ENCODE assay signal across 8 cellular contexts in genomic region chr17:68456529-68457167, GRCh38. TPM values are rescaled to one million over a fixed set of nuclear protein-coding genes. Genes with fewer than 3 reads are reported as not detected.
DNase-seq lines count a peak whose midpoint lies in the region; ATAC-seq and TF ChIP-seq lines count a peak whose summit lies in the region.

No MANE protein-coding gene starts in this region.

- intact Hi-C loops in Calu3 (cut with micrococcal nuclease; ENCODE audit: unreplicated experiment) (loop anchor here (2.0 kb wide), 1 partner anchor 20 kb away; no protein-coding TSS in a partner anchor), aorta (cut with DNase I) (loop anchor here in 1 of 2 donors (5.0 kb wide), 1 partner anchor 209 kb away; the partner anchor contains the start of gene AMZ2)

- peak overlapping the region; percentile 78 for H3K27ac Mint-ChIP-seq in Calu3 (ENCODE audit: unreplicated experiment)

- H3K27ac ChIP-seq in WERI-Rb-1 (no peak overlapping the region), muscle layer of duodenum (ENCODE audit: low read length) (peak overlapping the region; percentile 81), aorta (ENCODE audit: low read depth in 1 of 2, low read length in 2 of 2) (peak overlapping the region; percentile 50 to 61)

- H3K9me3 ChIP-seq in WERI-Rb-1 (ENCODE audit: severe bottlenecking) (no peaks in the 10 kb centered on the region), muscle layer of duodenum (ENCODE audit: control insufficient read depth in 1 of 2, low read length in 2 of 2) (no peaks in the 10 kb centered on the region), aorta (ENCODE audit: control insufficient read depth, low read length) (no peaks in the 10 kb centered on the region)

- peak; percentile 71 for DNase-seq in Calu3
- DNase-seq in HuH-7.5 (ENCODE audit: low spot score) = peak; percentile 74
- DNase-seq in WERI-Rb-1 = peak; percentile 72
- peak; percentile 90 for DNase-seq in fibroblast of mammary gland (ENCODE audit: low read depth)
- DNase-seq in aorta = peak; percentile 89 to 90
- DNase-seq in GM10266 (ENCODE audit: extremely low spot score) = no peak

- peaks cover 12% of the 10 kb centered on the region for H3K4me1 Mint-ChIP-seq in Calu3 (ENCODE audit: low read depth, unreplicated experiment)

- peak overlapping the region; percentile 88 for H3K4me3 Mint-ChIP-seq in Calu3 (ENCODE audit: low read depth, unreplicated experiment)

- peaks cover 4 to 15% of the 10 kb centered on the region in 2 donors for H3K4me1 ChIP-seq in muscle layer of duodenum (ENCODE audit: control insufficient read depth in 1 of 2, insufficient read depth in 2 of 2, low read length in 2 of 2)
- peaks cover 0 to 2% of the 10 kb centered on the region in 2 donors for H3K4me1 ChIP-seq in aorta (ENCODE audit: control insufficient read depth in 1 of 2, insufficient read depth in 2 of 2, low read length in 2 of 2)

- H3K4me3 ChIP-seq in WERI-Rb-1 (ENCODE audit: low read depth, low read length) (peak overlapping the region; percentile 67), fibroblast of mammary gland (ENCODE audit: control insufficient read depth, low read depth, low read length) (peak overlapping the region; percentile 65), muscle layer of duodenum (ENCODE audit: low read depth in 1 of 2, low read length in 2 of 2) (peak overlapping the region; percentile 51 to 76), aorta (ENCODE audit: low read length in 2 of 2) (peak overlapping the region; percentile 80)

- H3K27me3 ChIP-seq in WERI-Rb-1 (ENCODE audit: insufficient read depth, low read depth, severe bottlenecking) = no peaks in the 10 kb centered on the region
- H3K27me3 ChIP-seq in muscle layer of duodenum (ENCODE audit: low read depth, low read length) = no peaks in the 10 kb centered on the region
- no peaks in the 10 kb centered on the region for H3K27me3 ChIP-seq in aorta (ENCODE audit: control insufficient read depth in 1 of 2, insufficient read depth in 2 of 2, low read length in 1 of 2)

- H3K9me3 Mint-ChIP-seq in Calu3 (ENCODE audit: low read depth, unreplicated experiment) = no peaks in the 10 kb centered on the region

- WGBS in aorta, 2 donors = 1 to 2% methylated on average over 18 of the region's 18 CpGs

- CTCF ChIA-PET in Calu3 (lab: Charles Lee) = interaction anchor here (0.5 to 1.0 kb wide), 4 partner anchors 191 to 448 kb away, joined by 3 to 6 read pairs (median 4); no protein-coding TSS in a partner anchor

- H3K27me3 Mint-ChIP-seq in Calu3 (ENCODE audit: unreplicated experiment) = no peaks in the 10 kb centered on the region

- H3K36me3 ChIP-seq in WERI-Rb-1 (no peaks in the 10 kb centered on the region), muscle layer of duodenum (ENCODE audit: control insufficient read depth in 1 of 2, insufficient read depth in 2 of 2, low read length in 2 of 2) (peaks cover 5 to 24% of the 10 kb centered on the region in 2 donors), aorta (ENCODE audit: control insufficient read depth in 1 of 2, insufficient read depth in 2 of 2, low read length in 1 of 2) (no peaks in the 10 kb centered on the region)

- peaks cover 23% of the 10 kb centered on the region for H3K36me3 Mint-ChIP-seq in Calu3 (ENCODE audit: insufficient read depth, unreplicated experiment)

- ATAC-seq in aorta (ENCODE audit: low FRiP score) (peak; percentile 87), HG03457 (IDR thresholded peaks at IDR 0.05; ENCODE audit: unreplicated experiment) (no peak)

- BruUV-seq in Calu3 (replicated peaks; lab: Mats Ljungman, UMichigan) = no TSS peak

- TF ChIP-seq CTCF in Calu3 (IDR thresholded peaks at IDR 0.05; ENCODE audit: unreplicated experiment) (no peak), WERI-Rb-1 (IDR thresholded peaks at IDR 0.05; ENCODE audit: low read depth, low read length) (no peak), fibroblast of mammary gland (conservative IDR thresholded peaks at IDR 0.05; ENCODE audit: control insufficient read depth, insufficient read depth, low read depth, low read length) (no peak), GM10266 (IDR thresholded peaks at IDR 0.05; ENCODE audit: control insufficient read depth, insufficient read depth, low read depth, missing control alignments) (no peak)

RNA-seq across cellular contexts. Expression of gene WIPI1, which starts 0.6 kb away (rescaled TPM):
- 37.0 and 43.4 TPM in 2 replicates for total RNA-seq in Calu3 (2022)
- 10 to 100 TPM; 46.0 to 53.1 TPM for total RNA-seq in aorta
- polyA plus RNA-seq in aorta = 10 to 100 TPM; 18.5 to 30.4 TPM

RNA-seq across cellular contexts. Expression of gene PRKAR1A, which starts 55.6 kb away (rescaled TPM):
- total RNA-seq in Calu3 (2022) (239 and 248 TPM in 2 replicates), aorta (100 to 1,000 TPM; 251 to 297 TPM)
- polyA plus RNA-seq in aorta = 100 to 1,000 TPM in 1 of 2 donors, 10 to 100 TPM in 1; 97.0 to 104 TPM
